In the genomic region with DNA sequence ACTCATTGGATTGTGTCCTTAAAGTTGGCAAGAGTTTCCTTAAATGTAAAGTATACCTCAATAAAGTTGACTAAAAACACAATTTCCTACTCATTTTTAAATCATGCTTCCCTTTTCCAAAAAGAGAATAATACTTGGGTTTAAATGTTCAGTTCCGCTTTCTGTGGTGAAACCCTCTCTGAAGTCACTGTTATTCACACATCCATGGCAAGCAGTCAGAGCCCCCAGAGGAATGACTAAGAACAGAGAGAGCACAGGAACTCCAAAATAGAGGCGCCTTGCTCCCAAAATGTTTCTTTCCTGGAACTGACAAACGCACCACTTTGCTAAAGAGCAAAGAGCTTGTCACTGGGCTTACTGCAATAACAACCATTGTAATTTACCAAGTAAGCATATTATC, we compare ENCODE assay signal across 13 cellular contexts.
DNase-seq lines count a peak whose midpoint lies in the region; ATAC-seq and TF ChIP-seq lines count a peak whose summit lies in the region.
"Had no signal": no experiment of that assay in that cellular context is flagged by ENCODE, and none has a peak within 500 bp of the region (broad histone marks: within the 10 kb centered on the region; RNA-seq: fewer than 3 reads in every experiment).

No MANE protein-coding gene starts in this region.

- no peak overlapping the region for H3K4me2 ChIP-seq in mesenchymal stem cell (ENCODE audit: low read length, poor library complexity, severe bottlenecking)
- H3K4me2 ChIP-seq: GM23338 had no signal

- H2AK5ac ChIP-seq in mesenchymal stem cell (ENCODE audit: low read length, severe bottlenecking) = no peak overlapping the region

- H2BK5ac ChIP-seq in mesenchymal stem cell (ENCODE audit: low read depth, low read length, poor library complexity, severe bottlenecking) = no peak overlapping the region

- no peak overlapping the region for H3K23ac ChIP-seq in mesenchymal stem cell (ENCODE audit: low read length in 2 of 2)

- no peaks in the 10 kb centered on the region for H3K36me3 ChIP-seq in mesenchymal stem cell (ENCODE audit: control insufficient read depth in 1 of 2, insufficient read depth in 2 of 2, low read depth in 1 of 2, low read length in 2 of 2)
- peaks cover 0 to 30% (median 0%) of the 10 kb centered on the region in 3 donors for H3K36me3 ChIP-seq in esophagus squamous epithelium

- TF ChIP-seq POLR2A in esophagus squamous epithelium (IDR thresholded peaks at IDR 0.05) = no peak

- no peak for TF ChIP-seq CTCF in esophagus squamous epithelium (IDR thresholded peaks at IDR 0.05)

- no peak overlapping the region for H2BK15ac ChIP-seq in mesenchymal stem cell (ENCODE audit: low read depth, poor library complexity, severe bottlenecking)

- no peaks in the 10 kb centered on the region for H3K27me3 ChIP-seq in mesenchymal stem cell (ENCODE audit: control insufficient read depth in 1 of 2, insufficient read depth in 1 of 2, low read length in 2 of 2)
- no peaks in the 10 kb centered on the region for H3K27me3 ChIP-seq in esophagus squamous epithelium

- ATAC-seq in HG02759 (IDR thresholded peaks at IDR 0.05; ENCODE audit: unreplicated experiment) (peak; percentile 84), GM18517 (IDR thresholded peaks at IDR 0.05; ENCODE audit: unreplicated experiment) (no peak)
- ATAC-seq: GM23338 had no signal

- H3K9me3 ChIP-seq in mesenchymal stem cell (ENCODE audit: control insufficient read depth, low read length) = no peaks in the 10 kb centered on the region
- H3K9me3 ChIP-seq in esophagus squamous epithelium = no peaks in the 10 kb centered on the region

- intact Hi-C loops in esophagus squamous epithelium (cut with DNase I) = loop anchor here (5.0 kb wide), 1 partner anchor 381 kb away; no protein-coding TSS in a partner anchor

- H4K8ac ChIP-seq in mesenchymal stem cell (ENCODE audit: low read length) = no peak overlapping the region

- H3K4me3 ChIP-seq in mesenchymal stem cell (ENCODE audit: insufficient read depth in 1 of 2, low read depth in 1 of 2, low read length in 2 of 2) = peak overlapping the region in 1 of 2 experiments; percentile 52
- H3K4me3 ChIP-seq in esophagus squamous epithelium = peak overlapping the region in 1 of 4 donors; percentile 15
- H3K4me3 ChIP-seq: GM23338 had no signal

- no peak overlapping the region for H2AFZ ChIP-seq in mesenchymal stem cell (ENCODE audit: low read depth, low read length)
- H2AFZ ChIP-seq: GM23338 had no signal

- H3K27ac ChIP-seq in mesenchymal stem cell (ENCODE audit: low read length, poor library complexity, severe bottlenecking) (no peak overlapping the region), esophagus squamous epithelium (peak overlapping the region in 2 of 4 donors; percentile 25 to 68)
- H3K27ac ChIP-seq: C4-2B had no signal

- H3K79me1 ChIP-seq in mesenchymal stem cell (replicated peaks; ENCODE audit: low read length, poor library complexity, severe bottlenecking) = peaks cover 2% of the 10 kb centered on the region

- H3K14ac ChIP-seq in mesenchymal stem cell (ENCODE audit: low read length in 2 of 2) = no peak overlapping the region

- no peak overlapping the region for H2BK12ac ChIP-seq in mesenchymal stem cell (ENCODE audit: low read length in 2 of 2)

- WGBS in mesenchymal stem cell = 67% methylated on average over 2 of the region's 3 CpGs
- 56 to 61% methylated on average over 3 of the region's 3 CpGs for WGBS in esophagus squamous epithelium, 2 donors

- H3K4me1 ChIP-seq in mesenchymal stem cell (ENCODE audit: control insufficient read depth, insufficient read depth, low read depth, low read length) = no peaks in the 10 kb centered on the region
- peaks cover 0 to 16% (median 0%) of the 10 kb centered on the region in 3 donors for H3K4me1 ChIP-seq in esophagus squamous epithelium

- H3K4ac ChIP-seq in mesenchymal stem cell (ENCODE audit: low read depth in 1 of 2, low read length in 2 of 2) = no peak overlapping the region

- peak overlapping the region; percentile 84 for H3K9ac ChIP-seq in mesenchymal stem cell (ENCODE audit: low read length)

- DNase-seq in AML-193 (lab: John Stamatoyannopoulos, UW) = peak; percentile 69 to 73
- DNase-seq in UCSD-AML1 (lab: John Stamatoyannopoulos, UW; ENCODE audit: unreplicated experiment) = peak; percentile 16
- no peak for DNase-seq in mesenchymal stem cell
- DNase-seq in esophagus squamous epithelium (lab: John Stamatoyannopoulos, UW) = no peak
- no peak for DNase-seq in DMS153 (lab: John Stamatoyannopoulos, UW)
- no peak for DNase-seq in COLO668 (lab: John Stamatoyannopoulos, UW; ENCODE audit: unreplicated experiment)
- DNase-seq: activated CD4-positive, alpha-beta T cell treated with anti-CD3 and anti-CD28 coated beads for 48 hours; effector CD8-positive, alpha-beta T cell; NCI-H187 had no signal

- H3K18ac ChIP-seq in mesenchymal stem cell (ENCODE audit: low read depth in 1 of 2, low read length in 2 of 2) = no peak overlapping the region

- no peak overlapping the region for H4K91ac ChIP-seq in mesenchymal stem cell (ENCODE audit: low read length)

- no peak overlapping the region for H2BK120ac ChIP-seq in mesenchymal stem cell (ENCODE audit: low read depth, low read length)

Comparison
In these comparisons a context has a peak if more than half of its experiments do, and no peak if none do; other contexts are left out.
1. DNase-seq: peak in AML-193 (2 of 2) and UCSD-AML1 (single experiment); none in mesenchymal stem cell (single experiment), esophagus squamous epithelium (single experiment), DMS153 (single experiment) and COLO668 (single experiment).